ENCODE assay signal across 18 cellular contexts in the genomic region with DNA sequence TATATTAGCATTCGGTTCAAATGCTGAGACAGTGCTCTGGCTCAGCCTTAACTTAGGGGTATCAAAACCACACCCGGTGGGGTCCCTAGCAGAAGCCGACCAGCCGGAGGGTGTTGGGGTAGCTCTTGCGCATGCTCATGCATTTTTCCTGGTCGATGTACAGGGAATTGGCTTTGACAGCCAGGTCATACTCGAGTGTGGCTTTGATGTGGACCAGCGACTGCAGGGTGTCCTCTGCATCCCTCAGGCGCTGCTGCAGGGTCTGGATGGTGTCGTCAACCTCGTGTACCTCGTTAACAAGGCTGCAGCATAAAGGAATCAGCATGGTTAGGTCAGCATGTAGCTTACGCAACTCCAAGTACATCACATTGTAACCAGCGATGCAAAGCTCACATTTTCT. TPM values are rescaled to one million over a fixed set of nuclear protein-coding genes. Genes with fewer than 3 reads are reported as not detected.
DNase-seq lines count a peak whose midpoint lies in the region; ATAC-seq and TF ChIP-seq lines count a peak whose summit lies in the region.
"Had no signal": no experiment of that assay in that cellular context is flagged by ENCODE, and none has a peak within 500 bp of the region (broad histone marks: within the 10 kb centered on the region; RNA-seq: fewer than 3 reads in every experiment).

No MANE protein-coding gene starts in this region.

- no peaks in the 10 kb centered on the region for H3K9me3 ChIP-seq in PC-3 (ENCODE audit: low read length)
- H3K9me3 ChIP-seq: BLaER1 had no signal

- CTCF ChIA-PET in PC-3 (lab: Charles Lee) = no interaction called here

- peaks cover 21% of the 10 kb centered on the region for H3K4me1 ChIP-seq in PC-3 (ENCODE audit: insufficient read depth, low read length)
- H3K4me1 ChIP-seq: BLaER1 had no signal

- in situ Hi-C loops in ACHN (cut with HindIII; ENCODE audit: low pct_ligation_motif_present, low pct_unique_long_range_greater_than_20kb, low sequenced_read_pairs) = no loop called here

- no peak overlapping the region for H2AFZ ChIP-seq in PC-3 (ENCODE audit: low read length)
- H2AFZ ChIP-seq: GM23248 had no signal

- no peaks in the 10 kb centered on the region for H3K36me3 ChIP-seq in PC-3 (ENCODE audit: low read depth, low read length)
- H3K36me3 ChIP-seq: BLaER1 had no signal

- no TSS peak for BruUV-seq in PC-3 (replicated peaks; lab: Mats Ljungman, UMichigan)

- TF ChIP-seq CTCF in PC-3 (conservative IDR thresholded peaks at IDR 0.05; ENCODE audit: low read depth, low read length) = no peak

- no peaks in the 10 kb centered on the region for H3K79me2 ChIP-seq in PC-3 (ENCODE audit: low read length)

- no peaks in the 10 kb centered on the region for H3F3A ChIP-seq in PC-3 (ENCODE audit: low read length, unreplicated experiment)

- POLR2A ChIA-PET in PC-3 (lab: Charles Lee; ENCODE audit: unreplicated experiment) = no interaction called here

- no peaks in the 10 kb centered on the region for H4K20me1 ChIP-seq in PC-3 (ENCODE audit: low read length)
- H4K20me1 ChIP-seq: BLaER1 had no signal

- no peak overlapping the region for H3K4me3 ChIP-seq in PC-3 (ENCODE audit: low read length)
- H3K4me3 ChIP-seq: BLaER1, GM23248 had no signal

- intact Hi-C loops in PC-3 (cut with micrococcal nuclease) = no loop called here
- intact Hi-C loops in head of caudate nucleus (cut with DNase I) = no loop called here

- no peaks in the 10 kb centered on the region for H3K27me3 ChIP-seq in PC-3 (ENCODE audit: low read length)
- H3K27me3 ChIP-seq: BLaER1 had no signal

- peak overlapping the region; percentile 19 for H3K4me2 ChIP-seq in PC-3 (ENCODE audit: low read length)
- H3K4me2 ChIP-seq: BLaER1 had no signal

- ATAC-seq in PC-3 = no peak
- ATAC-seq: HCT116 had no signal

- H3K27ac ChIP-seq in PC-3 (ENCODE audit: low read length) = no peak overlapping the region
- H3K27ac ChIP-seq: BLaER1, GM23248 had no signal

- DNase-seq in ELF-1 (ENCODE audit: low read depth, low spot score) (peak; percentile 17), PC-3 (no peak), islet precursor cell (peak; percentile 44), NCI-H524 (lab: John Stamatoyannopoulos, UW) (no peak), GF-D8 (lab: John Stamatoyannopoulos, UW) (no peak), head of caudate nucleus (no peak), ACHN (no peak)
- DNase-seq: AML-193; CD4-positive, alpha-beta memory T cell; DMS153; DMS79; GM23248; H7; HFFc6 had no signal

- no peaks in the 10 kb centered on the region; the same call in 1 of the 2 replicates for H3K9me2 ChIP-seq in PC-3 (replicated peaks; ENCODE audit: low read length)

- no peak overlapping the region for H3K9ac ChIP-seq in PC-3 (ENCODE audit: low read length)
- H3K9ac ChIP-seq: BLaER1, GM23248 had no signal

RNA-seq across cellular contexts. Expression of a gene that starts 37.5 kb away (rescaled TPM):
- total RNA-seq in PC-3 (2014; rRNA removed) = not detected in 2 replicates
- total RNA-seq: A172, Daoy, GM23248, HFFc6 had no signal

RNA-seq across cellular contexts. Expression of a gene that starts 38.7 kb away (rescaled TPM):
- 51.0 and 51.1 TPM in 2 replicates for total RNA-seq in PC-3 (2014; rRNA removed)

Comparison
In these comparisons a context has a peak if more than half of its experiments do, and no peak if none do; other contexts are left out.
1. DNase-seq: peak in ELF-1 (single experiment) and islet precursor cell (single experiment); none in PC-3 (single experiment), NCI-H524 (0 of 2), GF-D8 (single experiment), head of caudate nucleus (0 of 42) and ACHN (single experiment).